7 cellular contexts compared by ENCODE assay signal in genomic region chr3:111737712-111738097, GRCh38.
DNase-seq lines count a peak whose midpoint lies in the region; ATAC-seq and TF ChIP-seq lines count a peak whose summit lies in the region.

No MANE protein-coding gene starts in this region.

- no peaks in the 10 kb centered on the region for H3K9me2 ChIP-seq in Karpas-422 (replicated peaks; ENCODE audit: insufficient read depth, low read length)

- H3K27me3 ChIP-seq in Karpas-422 (ENCODE audit: low read length) (no peaks in the 10 kb centered on the region), gastroesophageal sphincter (no peaks in the 10 kb centered on the region), thoracic aorta (replicated peaks; ENCODE audit: insufficient read depth) (no peaks in the 10 kb centered on the region)

- H3K4me1 ChIP-seq in Karpas-422 (ENCODE audit: low read length) (peaks cover 94% of the 10 kb centered on the region), gastroesophageal sphincter (peaks cover 15 to 51% (median 26%) of the 10 kb centered on the region in 3 donors), thoracic aorta (ENCODE audit: control insufficient read depth in 1 of 2, low read depth in 2 of 2) (peaks cover 21 to 48% of the 10 kb centered on the region in 2 donors)

- H3K9ac ChIP-seq in Karpas-422 (ENCODE audit: low read length): peak overlapping the region; percentile 75

- no peaks in the 10 kb centered on the region for H4K20me1 ChIP-seq in Karpas-422 (ENCODE audit: insufficient read depth, low read depth, low read length)

- H3K4me3 ChIP-seq in Karpas-422 (ENCODE audit: low read length) (peak overlapping the region; percentile 29; the same call in 1 of the 2 replicates), gastroesophageal sphincter (no peak overlapping the region), thoracic aorta (no peak overlapping the region)

- H3K36me3 ChIP-seq in Karpas-422 (ENCODE audit: insufficient read depth, low read length): no peaks in the 10 kb centered on the region
- no peaks in the 10 kb centered on the region for H3K36me3 ChIP-seq in gastroesophageal sphincter
- no peaks in the 10 kb centered on the region for H3K36me3 ChIP-seq in thoracic aorta

- TF ChIP-seq EP300 in gastroesophageal sphincter (IDR thresholded peaks at IDR 0.05): no peak

- H2AFZ ChIP-seq in Karpas-422 (ENCODE audit: low read length): no peak overlapping the region

- peak overlapping the region; percentile 58 for H3K4me2 ChIP-seq in Karpas-422 (ENCODE audit: low read depth, low read length, poor library complexity, severe bottlenecking)

- no peaks in the 10 kb centered on the region for H3K79me2 ChIP-seq in Karpas-422 (ENCODE audit: low read length)

- TF ChIP-seq POLR2A in gastroesophageal sphincter (IDR thresholded peaks at IDR 0.05): no peak

- TF ChIP-seq CTCF in gastroesophageal sphincter (IDR thresholded peaks at IDR 0.05): no peak
- TF ChIP-seq CTCF in thoracic aorta (IDR thresholded peaks at IDR 0.05): no peak

- peak; percentile 83 for ATAC-seq in GM21515 (IDR thresholded peaks at IDR 0.05; ENCODE audit: unreplicated experiment)
- ATAC-seq in gastroesophageal sphincter: peak; percentile 88
- peak; percentile 85 for ATAC-seq in thoracic aorta (ENCODE audit: insufficient number of reproducible peaks, low FRiP score, low read depth)
- ATAC-seq in HG02973 (IDR thresholded peaks at IDR 0.05; ENCODE audit: unreplicated experiment): no peak

- H3K9me3 ChIP-seq in Karpas-422 (ENCODE audit: low read length) (no peaks in the 10 kb centered on the region), gastroesophageal sphincter (no peaks in the 10 kb centered on the region), thoracic aorta (no peaks in the 10 kb centered on the region)

- 8% methylated on average over 3 of the region's 3 CpGs; no CpG with 5 or more reads in 1 of the 2 donors for WGBS in gastroesophageal sphincter (ENCODE audit: low coverage in 1 of 2), 2 donors

- H3K27ac ChIP-seq in Karpas-422 (ENCODE audit: low read length) (peak overlapping the region; percentile 92), gastroesophageal sphincter (peak overlapping the region; percentile 70 to 91 (median 76)), thoracic aorta (peak overlapping the region; percentile 51 to 61)

- DNase-seq in Karpas-422 (no peak), thoracic aorta (ENCODE audit: low spot score) (peak; percentile 40), NCI-H187 treated with DMSO at 0.1 percent for 48 hours (lab: John Stamatoyannopoulos, UW) (no peak)
- DNase-seq in stimulated activated CD4-positive, alpha-beta T cell treated with anti-CD3 and anti-CD28 coated beads, Interleukin-15, amount 100 ng/mL, for 24 hours: no peak
